9 cellular contexts compared by ENCODE assay signal in genomic region chr1:52970149-52970548, GRCh38. TPM values are rescaled to one million over a fixed set of nuclear protein-coding genes. Genes with fewer than 3 reads are reported as not detected.
A peak's percentile ranks its signal among the peaks of the same experiment; 100 is the strongest.
DNase-seq lines count a peak whose midpoint lies in the region; ATAC-seq and TF ChIP-seq lines count a peak whose summit lies in the region.
"Had no signal": no experiment of that assay in that cellular context is flagged by ENCODE, and none has a peak within 500 bp of the region (broad histone marks: within the 10 kb centered on the region; RNA-seq: fewer than 3 reads in every experiment).

No MANE protein-coding gene starts in this region.

- no peak for ATAC-seq in HG03280 (IDR thresholded peaks at IDR 0.05; ENCODE audit: unreplicated experiment)
- ATAC-seq: naive thymus-derived CD4-positive, alpha-beta T cell had no signal

- H3K4me1 ChIP-seq in A673 (ENCODE audit: insufficient read depth, low read length, poor library complexity, severe bottlenecking), result no peaks in the 10 kb centered on the region

- no peaks in the 10 kb centered on the region for H3K4me1 Mint-ChIP-seq in endothelial cell (ENCODE audit: unreplicated experiment)

- H3K36me3 ChIP-seq in A673 (ENCODE audit: insufficient read depth, low read length, poor library complexity, severe bottlenecking), result no peaks in the 10 kb centered on the region

- H3K4me3 ChIP-seq in A673 (ENCODE audit: low read depth, low read length, poor library complexity, severe bottlenecking) (no peak overlapping the region), fibroblast of the aortic adventitia (ENCODE audit: low read depth, low read length) (no peak overlapping the region)

- no peaks in the 10 kb centered on the region for H3K36me3 Mint-ChIP-seq in endothelial cell (ENCODE audit: low read depth, unreplicated experiment)

- POLR2A ChIA-PET in A673 (lab: Charles Lee; ENCODE audit: low non-redundant PET), result no interaction called here

- TF ChIP-seq CTCF in A673 (conservative IDR thresholded peaks at IDR 0.05; ENCODE audit: low read depth, low read length), result peak; percentile 57
- peak; percentile 13 for TF ChIP-seq CTCF in fibroblast of the aortic adventitia (IDR thresholded peaks at IDR 0.05; ENCODE audit: insufficient read depth, low read length)
- TF ChIP-seq CTCF in endothelial cell (IDR thresholded peaks at IDR 0.05; ENCODE audit: unreplicated experiment), result no peak

- no peaks in the 10 kb centered on the region for H3K9me3 ChIP-seq in A673 (ENCODE audit: low read depth, low read length, poor library complexity, severe bottlenecking)

- BruUV-seq in A673 (replicated peaks; lab: Mats Ljungman, UMichigan), result no TSS peak

- DNase-seq in A673 (ENCODE audit: low spot score) (peak; percentile 40), H4 (ENCODE audit: low spot score) (peak; percentile 14), RPMI8226 (peak; percentile 5), fibroblast of the aortic adventitia (ENCODE audit: low read depth) (peak; percentile 42), ureter (ENCODE audit: low spot score) (no peak), endothelial cell (ENCODE audit: low spot score) (no peak), SHP77 treated with DMSO at 0.1 percent for 48 hours (lab: John Stamatoyannopoulos, UW) (no peak)

- no peaks in the 10 kb centered on the region for H3K27me3 Mint-ChIP-seq in endothelial cell (ENCODE audit: unreplicated experiment)
- H3K27me3 Mint-ChIP-seq: naive thymus-derived CD4-positive, alpha-beta T cell had no signal

- no peak overlapping the region for H3K27ac Mint-ChIP-seq in endothelial cell (ENCODE audit: unreplicated experiment)

- H3K27ac ChIP-seq in A673 (ENCODE audit: low read depth, low read length, poor library complexity, severe bottlenecking), result no peak overlapping the region

- no peaks in the 10 kb centered on the region for H3K9me3 Mint-ChIP-seq in endothelial cell (ENCODE audit: unreplicated experiment)
- H3K9me3 Mint-ChIP-seq: naive thymus-derived CD4-positive, alpha-beta T cell had no signal

- no peaks in the 10 kb centered on the region for H3K27me3 ChIP-seq in A673 (replicated peaks; ENCODE audit: insufficient read depth, low read depth, low read length, poor library complexity)

- no peak overlapping the region for H3K4me3 Mint-ChIP-seq in endothelial cell (ENCODE audit: unreplicated experiment)
- H3K4me3 Mint-ChIP-seq: naive thymus-derived CD4-positive, alpha-beta T cell had no signal

- CTCF ChIA-PET in A673 (lab: Charles Lee), result interaction anchor here (0.7 kb wide), 1 partner anchor 273 kb away, joined by 3 read pairs; no protein-coding TSS in a partner anchor

- intact Hi-C loops in A673 (cut with micrococcal nuclease; ENCODE audit: unreplicated experiment), result loop anchor here (10.0 kb wide), 1 partner anchor 265 kb away; no protein-coding TSS in a partner anchor

RNA-seq across cellular contexts. Expression of gene SCP2, which starts 43.1 kb away (rescaled TPM):
- total RNA-seq in A673 (2021) (73.2 and 83.4 TPM in 2 replicates), fibroblast of the aortic adventitia (ENCODE audit: low replicate concordance) (188 and 507 TPM in 2 replicates), ureter (138 TPM), endothelial cell (ENCODE audit: unreplicated experiment) (93.2 TPM)
- total RNA-seq in H4 (2014; rRNA removed; shearing (Covaris generic)), result 213 and 252 TPM in 2 replicates

RNA-seq across cellular contexts. Expression of gene ECHDC2, which starts 48.6 kb away (rescaled TPM):
- 7.4 and 14.6 TPM in 2 replicates for total RNA-seq in A673 (2021)
- total RNA-seq in H4 (2014; rRNA removed; shearing (Covaris generic)), result 7.3 and 13.3 TPM in 2 replicates
- 14.7 and 39.9 TPM in 2 replicates for total RNA-seq in fibroblast of the aortic adventitia (ENCODE audit: low replicate concordance)
- 196 TPM for total RNA-seq in ureter
- 4.3 TPM for total RNA-seq in endothelial cell (ENCODE audit: unreplicated experiment)

Comparison
In these comparisons a context has a peak if more than half of its experiments do, and no peak if none do; other contexts are left out.
1. DNase-seq: peak in A673 (single experiment), H4 (single experiment), RPMI8226 (single experiment) and fibroblast of the aortic adventitia (single experiment); none in ureter (single experiment), endothelial cell (single experiment) and SHP77 treated with DMSO at 0.1 percent for 48 hours (single experiment).